12 cellular contexts compared by ENCODE assay signal in the genomic region with DNA sequence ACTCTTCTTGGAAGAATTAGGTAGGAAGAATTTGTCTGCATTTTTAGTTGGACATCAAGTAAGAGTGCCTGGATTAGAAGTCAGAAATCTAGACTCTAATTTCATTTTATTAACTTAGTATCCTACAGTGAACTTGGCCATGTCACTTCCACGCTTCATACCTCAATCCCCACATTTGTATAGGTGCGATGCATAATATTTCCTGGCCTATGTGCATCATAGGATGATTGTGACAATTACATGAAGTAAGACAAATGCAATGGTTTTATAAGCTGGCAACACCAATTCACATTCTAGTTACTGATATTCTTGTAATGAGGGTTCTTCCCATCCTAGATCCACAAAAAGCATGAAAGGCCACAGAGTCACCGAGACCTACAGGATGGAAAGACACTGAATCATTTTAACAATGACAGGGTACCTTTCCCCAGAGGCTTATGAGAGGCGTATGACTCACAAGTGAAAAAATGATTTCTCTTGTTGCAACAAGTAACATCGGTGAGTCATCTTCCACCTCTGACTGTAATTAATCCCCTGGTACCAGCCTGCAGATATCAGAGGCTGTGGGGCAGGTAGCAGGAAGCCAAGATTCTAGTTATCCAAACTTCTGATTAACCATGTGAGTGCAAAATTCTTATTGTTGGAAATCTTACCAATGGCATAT. TPM values are rescaled to one million over a fixed set of nuclear protein-coding genes. Genes with fewer than 3 reads are reported as not detected.
A peak's percentile ranks its signal among the peaks of the same experiment; 100 is the strongest.
DNase-seq lines count a peak whose midpoint lies in the region; ATAC-seq, FAIRE-seq and TF ChIP-seq lines count a peak whose summit lies in the region.
"Had no signal": no experiment of that assay in that cellular context is flagged by ENCODE, and none has a peak within 500 bp of the region (broad histone marks: within the 10 kb centered on the region; RNA-seq: fewer than 3 reads in every experiment).

No MANE protein-coding gene starts in this region.

- H3K36me3 ChIP-seq in IMR-90 (ENCODE audit: control insufficient read depth, insufficient read depth, low read length), result no peaks in the 10 kb centered on the region
- H3K36me3 ChIP-seq in K562 (ENCODE audit: control insufficient read depth, insufficient read depth, low read length), result no peaks in the 10 kb centered on the region
- H3K36me3 ChIP-seq in trophoblast cell (ENCODE audit: control insufficient read depth in 1 of 2, insufficient read depth in 2 of 2, low read length in 2 of 2), result no peaks in the 10 kb centered on the region

- H4K20me1 ChIP-seq in IMR-90 (ENCODE audit: insufficient read depth, low read length), result no peaks in the 10 kb centered on the region
- H4K20me1 ChIP-seq in K562 (replicated peaks; ENCODE audit: control insufficient read depth, insufficient read depth, low read length), result no peaks in the 10 kb centered on the region

- H2BK120ac ChIP-seq in IMR-90 (ENCODE audit: low read depth, low read length), result no peak overlapping the region
- no peak overlapping the region for H2BK120ac ChIP-seq in trophoblast cell (ENCODE audit: insufficient read depth, low read length, poor library complexity)

- H3K23ac ChIP-seq in IMR-90 (ENCODE audit: low read depth, low read length) (no peak overlapping the region), trophoblast cell (ENCODE audit: low read length) (no peak overlapping the region)

- no peak overlapping the region for H2BK15ac ChIP-seq in IMR-90 (ENCODE audit: low read depth, low read length)

- H3K4me2 ChIP-seq in IMR-90 (ENCODE audit: low read depth, low read length) (no peak overlapping the region), K562 (ENCODE audit: insufficient read depth, low read length) (no peak overlapping the region), trophoblast cell (ENCODE audit: low read length) (no peak overlapping the region)

- CTCF ChIA-PET in IMR-90 (lab: Yijun Ruan, JAX) (no interaction called here), K562 (lab: Yijun Ruan, JAX; ENCODE audit: low intra/inter-chr PET ratio) (no interaction called here)

- TF ChIP-seq POLR2A in IMR-90 (IDR thresholded peaks at IDR 0.05; ENCODE audit: low read depth, low read length) (no peak), K562 (conservative IDR thresholded peaks at IDR 0.05) (no peak)

- POLR2A ChIA-PET in IMR-90 (lab: Charles Lee; ENCODE audit: unreplicated experiment) (no interaction called here), K562 (lab: Yijun Ruan, JAX) (no interaction called here)

- H3K4ac ChIP-seq in IMR-90 (ENCODE audit: low read depth, low read length) (no peak overlapping the region), trophoblast cell (ENCODE audit: low read depth, low read length) (no peak overlapping the region)

- no peak overlapping the region for H3K4me3 ChIP-seq in IMR-90 (ENCODE audit: insufficient read depth, low read depth, low read length)
- no peak overlapping the region for H3K4me3 ChIP-seq in K562
- no peak overlapping the region for H3K4me3 ChIP-seq in trophoblast cell (ENCODE audit: low read depth, low read length)

- TF ChIP-seq RAD21 in IMR-90 (IDR thresholded peaks at IDR 0.05; ENCODE audit: low read length), result no peak
- no peak for TF ChIP-seq RAD21 in K562 (CRISPR knock-in tag; conservative IDR thresholded peaks at IDR 0.05 in 1 of 2, IDR thresholded peaks at IDR 0.05 in 1 of 2)

- DNase-seq in EL (peak; percentile 33), IMR-90 (peak; percentile 28), K562 (ENCODE audit: extremely low read depth in 1 of 4, low spot score in 3 of 4) (peak in 1 of 4 experiments; percentile 1), trophoblast cell (peak; percentile 20 to 30)
- DNase-seq in effector CD4-positive, alpha-beta T cell, result no peak
- DNase-seq: activated effector memory CD4-positive, alpha-beta T cell treated with anti-CD3 and anti-CD28 coated beads, Interleukin-2, amount 50 U/mL, for 16 hours; left colon; NCI-H526 treated with DMSO at 0.1 percent for 48 hours had no signal

- H3K9me1 ChIP-seq in IMR-90 (ENCODE audit: insufficient read depth, low read length) (no peaks in the 10 kb centered on the region), K562 (ENCODE audit: control insufficient read depth, insufficient read depth, low read length) (no peaks in the 10 kb centered on the region)

- H4K91ac ChIP-seq in IMR-90 (ENCODE audit: insufficient read depth, low read depth, low read length), result no peak overlapping the region
- no peak overlapping the region for H4K91ac ChIP-seq in trophoblast cell (ENCODE audit: low read depth, low read length)

- H2BK5ac ChIP-seq in IMR-90 (ENCODE audit: low read depth, low read length, poor library complexity, severe bottlenecking), result no peak overlapping the region
- no peak overlapping the region for H2BK5ac ChIP-seq in trophoblast cell (ENCODE audit: low read depth, low read length, poor library complexity)

- no peaks in the 10 kb centered on the region for H3K79me1 ChIP-seq in IMR-90 (ENCODE audit: low read depth in 1 of 2, low read length in 2 of 2)
- no peaks in the 10 kb centered on the region for H3K79me1 ChIP-seq in trophoblast cell (ENCODE audit: low read length)

- no peaks in the 10 kb centered on the region for H3K79me2 ChIP-seq in K562 (ENCODE audit: control insufficient read depth, insufficient read depth, low read length)
- H3K79me2 ChIP-seq in trophoblast cell (ENCODE audit: control insufficient read depth, insufficient read depth, low read length, poor library complexity), result no peaks in the 10 kb centered on the region

- BruUV-seq in IMR-90 (replicated peaks; lab: Mats Ljungman, UMichigan), result no TSS peak
- BruUV-seq in K562 (replicated peaks; lab: Mats Ljungman, UMichigan), result no TSS peak

- no peak overlapping the region for H3K27ac ChIP-seq in IMR-90 (ENCODE audit: insufficient read depth, low read length)
- H3K27ac ChIP-seq in K562 (ENCODE audit: extremely low read depth, low read depth, low read length), result no peak overlapping the region
- no peak overlapping the region for H3K27ac ChIP-seq in trophoblast cell (ENCODE audit: low read depth, low read length)

- in situ Hi-C loops in IMR-90 (cut with MboI; ENCODE audit: low sequenced_read_pairs), result no loop called here
- in situ Hi-C loops in K562 (cut with MboI), result no loop called here

- dilution Hi-C loops in IMR-90 (cut with HindIII; ENCODE audit: low sequenced_read_pairs, unreplicated experiment), result no loop called here

- FAIRE-seq in K562 (lab: Jason Lieb, UNC), result no peak

- no peak overlapping the region for H4K5ac ChIP-seq in IMR-90 (ENCODE audit: low read depth, low read length)

- H2AK5ac ChIP-seq in IMR-90 (ENCODE audit: low read depth, low read length) (no peak overlapping the region), trophoblast cell (ENCODE audit: low read length) (no peak overlapping the region)

- H3K27me3 ChIP-seq in IMR-90 (ENCODE audit: control insufficient read depth, insufficient read depth, low read length) (no peaks in the 10 kb centered on the region), K562 (ENCODE audit: control insufficient read depth in 2 of 2, insufficient read depth in 2 of 2, low read length in 2 of 2) (no peaks in the 10 kb centered on the region), trophoblast cell (ENCODE audit: insufficient read depth, low read length) (no peaks in the 10 kb centered on the region)

- ATAC-seq in IMR-90 (ENCODE audit: low read depth) (no peak), K562 (no peak), HG03039 (IDR thresholded peaks at IDR 0.05; ENCODE audit: unreplicated experiment) (no peak), GM21717 (IDR thresholded peaks at IDR 0.05; ENCODE audit: unreplicated experiment) (no peak)
- ATAC-seq: left colon had no signal

- H3K4me1 ChIP-seq in IMR-90 (ENCODE audit: control insufficient read depth, insufficient read depth, low read length), result no peaks in the 10 kb centered on the region
- H3K4me1 ChIP-seq in K562 (replicated peaks in 1 of 2; ENCODE audit: control insufficient read depth in 2 of 2, insufficient read depth in 2 of 2, low read length in 2 of 2), result no peaks in the 10 kb centered on the region
- no peaks in the 10 kb centered on the region for H3K4me1 ChIP-seq in trophoblast cell (ENCODE audit: control insufficient read depth in 1 of 2, insufficient read depth in 2 of 2, low read length in 2 of 2)

- H3K9me3 ChIP-seq in IMR-90 (ENCODE audit: control insufficient read depth, insufficient read depth, low read length), result no peaks in the 10 kb centered on the region
- no peaks in the 10 kb centered on the region for H3K9me3 ChIP-seq in K562 (replicated peaks; ENCODE audit: control insufficient read depth, insufficient read depth, low read depth, low read length)
- no peaks in the 10 kb centered on the region for H3K9me3 ChIP-seq in trophoblast cell (ENCODE audit: insufficient read depth, low read depth, low read length)

- H3K18ac ChIP-seq in IMR-90 (ENCODE audit: low read depth, low read length) (no peak overlapping the region), trophoblast cell (ENCODE audit: low read length) (no peak overlapping the region)

- H2AK9ac ChIP-seq in IMR-90 (replicated peaks; ENCODE audit: low read depth, low read length, poor library complexity), result no peak overlapping the region

- H3K56ac ChIP-seq in IMR-90 (ENCODE audit: extremely low read depth, insufficient read depth, low read length), result no peak overlapping the region

- intact Hi-C loops in IMR-90 (cut with micrococcal nuclease) (no loop called here), K562 (cut with micrococcal nuclease) (no loop called here)

- TF ChIP-seq CTCF in IMR-90 (conservative IDR thresholded peaks at IDR 0.05; ENCODE audit: low read depth, low read length) (no peak), K562 (IDR thresholded peaks at IDR 0.05 in 2 of 3, conservative IDR thresholded peaks at IDR 0.05 in 1 of 3; ENCODE audit: insufficient read depth in 2 of 3, low read depth in 1 of 3, low read length in 3 of 3) (no peak)

- no peak for TF ChIP-seq EP300 in K562 (IDR thresholded peaks at IDR 0.05; ENCODE audit: low read length)

- H2AFZ ChIP-seq in IMR-90 (replicated peaks; ENCODE audit: low read length, poor library complexity), result no peak overlapping the region
- no peak overlapping the region for H2AFZ ChIP-seq in K562 (ENCODE audit: low read depth, low read length)
- no peak overlapping the region for H2AFZ ChIP-seq in trophoblast cell (ENCODE audit: insufficient read depth, low read length, poor library complexity)

- no peak overlapping the region for H2BK12ac ChIP-seq in trophoblast cell (ENCODE audit: low read length)

- no peak overlapping the region for H4K12ac ChIP-seq in trophoblast cell (ENCODE audit: low read depth, low read length)

- no peak overlapping the region for H4K8ac ChIP-seq in IMR-90 (ENCODE audit: low read depth in 2 of 2, low read length in 2 of 2)
- H4K8ac ChIP-seq in trophoblast cell (ENCODE audit: low read depth, low read length), result no peak overlapping the region

- no peak overlapping the region for H3K14ac ChIP-seq in IMR-90 (replicated peaks; ENCODE audit: low read depth, low read length)
- H3K14ac ChIP-seq in trophoblast cell (ENCODE audit: low read length), result no peak overlapping the region

- H3K9ac ChIP-seq in IMR-90 (ENCODE audit: low read depth, low read length) (no peak overlapping the region), K562 (ENCODE audit: insufficient read depth in 1 of 2, low read depth in 2 of 2, low read length in 2 of 2) (no peak overlapping the region), trophoblast cell (ENCODE audit: low read length) (no peak overlapping the region)

- H2BK20ac ChIP-seq in IMR-90 (ENCODE audit: low read depth, low read length), result no peak overlapping the region

- WGBS in IMR-90 (ENCODE audit: extremely low coverage in 2 of 2, insufficient read length in 1 of 2), 2 experiments, result 60% methylated on average over 2 of the region's 5 CpGs; no CpG with 5 or more reads in 1 of the 2 experiments
- WGBS in K562 (ENCODE audit: insufficient coverage, low coverage, missing lambda C conversion rate), result 1% methylated on average over 5 of the region's 5 CpGs
- WGBS in trophoblast cell (ENCODE audit: extremely low coverage, insufficient coverage, insufficient read length), result no CpG with 5 or more reads among the region's 5 CpGs

RNA-seq across cellular contexts. Expression of a gene that starts 56.0 kb away (rescaled TPM):
- total RNA-seq in IMR-90 (2012; rRNA removed) (not detected in 2 replicates), K562 (2014; rRNA removed) (not detected in 2 replicates), K562 (2014; rRNA removed; fragmentation: Illumina TruSeq; extraction: Trizol) (not detected in 2 replicates), K562 (2015; rRNA removed; fragmentation: Illumina TruSeq; extraction: Trizol) (not detected in 2 replicates), K562 (2021) (not detected in 2 replicates)
- polyA plus RNA-seq in IMR-90 (2012; rRNA removed) (not detected in 2 replicates), K562 (2011; rRNA removed) (not detected in 2 replicates), K562 (2014; fragmentation: Illumina TruSeq; extraction: Trizol) (not detected in 2 replicates), K562 (2014; fragmentation: Nextera tagmentation; extraction: Ambion mirVana) (not detected), K562 (2014; rRNA removed) (not detected in 2 replicates)
- polyA plus RNA-seq in IMR-90 (2012; cell fraction: cytosol; rRNA removed), result not detected in 2 replicates
- polyA plus RNA-seq in IMR-90 (2012; cell fraction: nucleus; rRNA removed; ENCODE audit: low replicate concordance), result not detected in 2 replicates
- total RNA-seq in K562 (2011; cell fraction: chromatin; rRNA removed; ENCODE audit: low replicate concordance), result not detected in 2 replicates
- total RNA-seq in K562 (2011; cell fraction: nucleolus; rRNA removed), result not detected in 2 replicates
- total RNA-seq in K562 (2011; cell fraction: nucleoplasm; rRNA removed), result not detected in 2 replicates
- not detected in 2 replicates for polyA plus RNA-seq in K562 (2011; cell fraction: cytosol; rRNA removed)
- polyA plus RNA-seq in K562 (2011; cell fraction: nucleus; rRNA removed), result not detected in 2 replicates
- polyA plus RNA-seq in K562 (2012), result not detected in 2 replicates
- polyA minus RNA-seq in K562 (2011; rRNA and poly(A)+ RNA removed), result not detected in 2 replicates
- polyA minus RNA-seq in K562 (2011; cell fraction: cytosol; rRNA and poly(A)+ RNA removed), result not detected in 2 replicates
- polyA minus RNA-seq in K562 (2011; cell fraction: nucleus; rRNA and poly(A)+ RNA removed), result not detected in 2 replicates
- not detected in 2 replicates for polyA plus RNA-seq in trophoblast cell (2013)
- total RNA-seq: left colon, progenitor cell of endocrine pancreas had no signal
- polyA plus RNA-seq: IgD-negative memory B cell had no signal
